9 cellular contexts compared by ENCODE assay signal in the genomic region with DNA sequence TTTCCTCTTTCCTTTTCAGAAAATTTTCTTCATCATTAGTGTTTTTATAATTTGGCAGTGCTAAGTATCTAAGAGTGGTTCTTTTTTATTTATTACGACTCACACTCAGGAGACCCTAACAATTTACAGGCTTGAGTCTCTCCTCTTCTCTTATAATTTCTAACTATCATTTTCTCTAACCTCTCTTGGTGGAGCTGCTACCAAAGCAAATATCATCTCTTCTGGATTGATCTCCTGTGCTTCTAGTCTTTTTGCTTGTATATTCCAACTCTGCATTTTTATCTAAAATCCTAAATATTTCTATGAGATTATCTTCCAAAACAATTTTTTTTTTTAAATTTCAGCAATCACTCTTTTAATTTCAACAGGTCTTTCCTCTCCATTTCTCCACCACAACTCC.
"Had no signal": no experiment of that assay in that cellular context is flagged by ENCODE, and none has a peak within 500 bp of the region (broad histone marks: within the 10 kb centered on the region; RNA-seq: fewer than 3 reads in every experiment).

No MANE protein-coding gene starts in this region.

- H3K4me1 ChIP-seq: HAP-1 had no signal

- DNase-seq: GM23248, HFFc6, KBM-7 had no signal

- H3K4me3 ChIP-seq: GM23248, HAP-1 had no signal

- H3K4me1 Mint-ChIP-seq: IgD-negative memory B cell had no signal

- H3K9me3 Mint-ChIP-seq: HFFc6, IgD-negative memory B cell had no signal

- FAIRE-seq: H1, H54, HTR-8/SVneo had no signal

- H3K27ac Mint-ChIP-seq: HFFc6 had no signal

- H3K4me3 Mint-ChIP-seq: HFFc6, IgD-negative memory B cell had no signal

- ATAC-seq: HCT116 had no signal

- H3K36me3 ChIP-seq: HAP-1 had no signal

- H3K9ac ChIP-seq: GM23248 had no signal

- H3K27ac ChIP-seq: GM23248 had no signal

- H3K27me3 Mint-ChIP-seq: IgD-negative memory B cell had no signal

- H3K9me3 ChIP-seq: HAP-1 had no signal

- H2AFZ ChIP-seq: GM23248 had no signal

- H3K36me3 Mint-ChIP-seq: IgD-negative memory B cell had no signal
